ENCODE assay signal across 1 cellular context in genomic region chr5:134466241-134467069, GRCh38.
A peak's percentile ranks its signal among the peaks of the same experiment; 100 is the strongest.
TF ChIP-seq lines count a peak whose summit lies in the region.

No MANE protein-coding gene starts in this region.

TF ChIP-seq in K562, 482 proteins besides CTCF, POLR2A, EP300 and RAD21 (continued from another document and continues in another):
- TF ChIP-seq UBTF (IDR thresholded peaks at IDR 0.05; ENCODE audit: borderline replicate concordance in 1 of 2, low read depth in 2 of 2, low read length in 2 of 2): 0 out of 4 replicates have a peak, but pooled peaks have one; percentile 36 to 48
- 0 out of 2 replicates have a peak, but pooled peaks have one; percentile 13 for TF ChIP-seq ZNF583 (CRISPR knock-in tag; IDR thresholded peaks at IDR 0.05)
- TF ChIP-seq HLTF (IDR thresholded peaks at IDR 0.05): no peak
- TF ChIP-seq GTF2F1 (IDR thresholded peaks at IDR 0.05; ENCODE audit: low read depth, low read length): no peak
- TF ChIP-seq MAZ (CRISPR knock-in tag; conservative IDR thresholded peaks at IDR 0.05 in 1 of 2, IDR thresholded peaks at IDR 0.05 in 1 of 2): peak in 1 of 2 experiments; percentile 58; a peak in 3 of 4 replicates
- peak in 1 of 2 experiments; percentile 30; a peak in 1 of 4 replicates for TF ChIP-seq RCOR1 (IDR thresholded peaks at IDR 0.05; ENCODE audit: borderline replicate concordance in 1 of 2, low read depth in 2 of 2, low read length in 2 of 2)
- TF ChIP-seq NCOA6 (IDR thresholded peaks at IDR 0.05): 0 out of 2 replicates have a peak, but pooled peaks have one; percentile 23
- 0 out of 2 replicates have a peak, but pooled peaks have one; percentile 31 for TF ChIP-seq CAMTA2 (CRISPR knock-in tag; conservative IDR thresholded peaks at IDR 0.05)
- TF ChIP-seq SIN3A (IDR thresholded peaks at IDR 0.05; ENCODE audit: borderline replicate concordance in 2 of 2, control insufficient read depth in 1 of 2, low read depth in 2 of 2, low read length in 2 of 2): peak in 1 of 2 experiments; percentile 52; a peak in 1 of 4 replicates
- peak; percentile 50 for TF ChIP-seq EGR1 (conservative IDR thresholded peaks at IDR 0.05)
- 0 out of 2 replicates have a peak, but pooled peaks have one; percentile 16 for TF ChIP-seq POLR2AphosphoS2 (IDR thresholded peaks at IDR 0.05; ENCODE audit: low read length)
- no peak for TF ChIP-seq HIVEP1 (CRISPR knock-in tag; IDR thresholded peaks at IDR 0.05)
- peak; percentile 44; the same call in 1 of the 2 replicates for TF ChIP-seq GABPA (tag; conservative IDR thresholded peaks at IDR 0.05; ENCODE audit: low read depth)
- 0 out of 2 replicates have a peak, but pooled peaks have one; percentile 28 for TF ChIP-seq CHD2 (IDR thresholded peaks at IDR 0.05; ENCODE audit: low read depth, low read length)
- no peak for TF ChIP-seq BDP1 (IDR thresholded peaks at IDR 0.05; ENCODE audit: insufficient read depth, insufficient read length)
- TF ChIP-seq CREM (IDR thresholded peaks at IDR 0.05; ENCODE audit: low read depth): peak; percentile 27; the same call in 1 of the 2 replicates
- no peak for TF ChIP-seq ZNF717 (CRISPR knock-in tag; IDR thresholded peaks at IDR 0.05)
- peak; percentile 59; the same call in 1 of the 2 replicates for TF ChIP-seq ZNF609 (CRISPR knock-in tag; IDR thresholded peaks at IDR 0.05; ENCODE audit: borderline replicate concordance)
- 0 out of 2 replicates have a peak, but pooled peaks have one; percentile 31 for TF ChIP-seq MIER1 (IDR thresholded peaks at IDR 0.05; ENCODE audit: low read depth)
- peak; percentile 76 for TF ChIP-seq ETV1 (tag; conservative IDR thresholded peaks at IDR 0.05; ENCODE audit: low read depth)
- TF ChIP-seq RERE (CRISPR knock-in tag; IDR thresholded peaks at IDR 0.05; ENCODE audit: borderline replicate concordance): no peak
- TF ChIP-seq NCOA1 (IDR thresholded peaks at IDR 0.05; ENCODE audit: low read depth): 0 out of 2 replicates have a peak, but pooled peaks have one; percentile 11
- TF ChIP-seq RAD51 (IDR thresholded peaks at IDR 0.05; ENCODE audit: borderline replicate concordance, low read depth): 0 out of 2 replicates have a peak, but pooled peaks have one; percentile 6
- TF ChIP-seq DPF2 (IDR thresholded peaks at IDR 0.05): peak; percentile 69; the same call in 1 of the 2 replicates
- peak; percentile 60; the same call in 1 of the 2 replicates for TF ChIP-seq CBFB (CRISPR knock-in tag; IDR thresholded peaks at IDR 0.05)
- TF ChIP-seq ZNF395 (CRISPR knock-in tag; IDR thresholded peaks at IDR 0.05): peak; percentile 87
- no peak for TF ChIP-seq JUN (IDR thresholded peaks at IDR 0.05; ENCODE audit: borderline replicate concordance, low read depth, low read length)
- no peak for TF ChIP-seq JUN (CRISPR knock-in tag; IDR thresholded peaks at IDR 0.05; ENCODE audit: borderline replicate concordance)
- peak; percentile 34 for TF ChIP-seq PHF8 (IDR thresholded peaks at IDR 0.05; ENCODE audit: borderline replicate concordance, low read length)
- TF ChIP-seq LEF1 (IDR thresholded peaks at IDR 0.05): peak; percentile 82
- no peak for TF ChIP-seq RBBP5 (IDR thresholded peaks at IDR 0.05; ENCODE audit: borderline replicate concordance, insufficient read depth, low read length, poor library complexity, severe bottlenecking)
- TF ChIP-seq YBX1 (IDR thresholded peaks at IDR 0.05): no peak
- TF ChIP-seq ZNF589 (CRISPR knock-in tag; IDR thresholded peaks at IDR 0.05; ENCODE audit: low read depth): no peak
- peak; percentile 71 for TF ChIP-seq PCBP1 (IDR thresholded peaks at IDR 0.05; ENCODE audit: low read depth, low read length, poor library complexity, severe bottlenecking)
- TF ChIP-seq HNRNPLL (IDR thresholded peaks at IDR 0.05; ENCODE audit: low read depth, low read length, poor library complexity, severe bottlenecking): peak; percentile 60
- TF ChIP-seq GTF2A2 (tag; IDR thresholded peaks at IDR 0.05): no peak; the same call in 1 of the 2 replicates
- TF ChIP-seq ZNF77 (CRISPR knock-in tag; IDR thresholded peaks at IDR 0.05): no peak
- peak; percentile 40 for TF ChIP-seq CCNT2 (IDR thresholded peaks at IDR 0.05; ENCODE audit: borderline replicate concordance, extremely low read depth, insufficient read length, low read depth, low read length)
- peak; percentile 52; the same call in 1 of the 2 replicates for TF ChIP-seq JUND (IDR thresholded peaks at IDR 0.05; ENCODE audit: borderline replicate concordance, low read depth, low read length)
- no peak for TF ChIP-seq JUND (tag; IDR thresholded peaks at IDR 0.05; ENCODE audit: borderline replicate concordance, low read depth, low read length)
- no peak for TF ChIP-seq ZMIZ1 (IDR thresholded peaks at IDR 0.05; ENCODE audit: low read depth in 2 of 2, low read length in 2 of 2)
- TF ChIP-seq HMGN3 (IDR thresholded peaks at IDR 0.05; ENCODE audit: borderline replicate concordance, extremely low read depth, insufficient read length, low read depth, low read length): peak; percentile 76
- TF ChIP-seq ZBTB43 (CRISPR knock-in tag; IDR thresholded peaks at IDR 0.05): 0 out of 2 replicates have a peak, but pooled peaks have one; percentile 9
- peak; percentile 44; the same call in 1 of the 2 replicates for TF ChIP-seq ARID1B (IDR thresholded peaks at IDR 0.05)
- no peak for TF ChIP-seq HMG20A (CRISPR knock-in tag; conservative IDR thresholded peaks at IDR 0.05)
